Comparison of ENCODE assay signal across 15 cellular contexts in genomic region chr13:59951011-59951410, GRCh38.
"Had no signal": no experiment of that assay in that cellular context is flagged by ENCODE, and none has a peak within 500 bp of the region (broad histone marks: within the 10 kb centered on the region; RNA-seq: fewer than 3 reads in every experiment).

No MANE protein-coding gene starts in this region.

- H3K27me3 ChIP-seq: dorsolateral prefrontal cortex, gastrocnemius medialis, right atrium auricular region, sigmoid colon had no signal

- H3K4me1 Mint-ChIP-seq: naive thymus-derived CD8-positive, alpha-beta T cell had no signal

- H3K4me3 Mint-ChIP-seq: naive thymus-derived CD8-positive, alpha-beta T cell had no signal

- H3K4me1 ChIP-seq: gastrocnemius medialis, right atrium auricular region, sigmoid colon had no signal

- H3K4me3 ChIP-seq: coronary artery, dorsolateral prefrontal cortex, gastrocnemius medialis, mucosa of descending colon, right atrium auricular region, sigmoid colon, skin epidermis had no signal

- H3K27ac ChIP-seq: coronary artery, dorsolateral prefrontal cortex, gastrocnemius medialis, right atrium auricular region, sigmoid colon, skin epidermis had no signal

- H3K9me3 ChIP-seq: gastrocnemius medialis, mucosa of descending colon, sigmoid colon had no signal

- DNase-seq: dorsolateral prefrontal cortex; effector CD8-positive, alpha-beta T cell; gastrocnemius medialis; islet precursor cell; mammary epithelial cell; mucosa of descending colon; naive thymus-derived CD8-positive, alpha-beta T cell; posterior cingulate gyrus; sigmoid colon; stimulated activated CD4-positive, alpha-beta T cell treated with anti-CD3 and anti-CD28 coated beads, Interleukin-2, amount 100 ng/mL, for 48 hours; stimulated activated naive CD4-positive, alpha-beta T cell treated with Interleukin-2 at 50 U/mL for 16 hours; trophoblast cell had no signal

- H3K36me3 ChIP-seq: gastrocnemius medialis, right atrium auricular region, sigmoid colon had no signal

- H3K27ac Mint-ChIP-seq: naive thymus-derived CD8-positive, alpha-beta T cell had no signal
